Comparison of ENCODE assay signal across 8 cellular contexts in the genomic region with DNA sequence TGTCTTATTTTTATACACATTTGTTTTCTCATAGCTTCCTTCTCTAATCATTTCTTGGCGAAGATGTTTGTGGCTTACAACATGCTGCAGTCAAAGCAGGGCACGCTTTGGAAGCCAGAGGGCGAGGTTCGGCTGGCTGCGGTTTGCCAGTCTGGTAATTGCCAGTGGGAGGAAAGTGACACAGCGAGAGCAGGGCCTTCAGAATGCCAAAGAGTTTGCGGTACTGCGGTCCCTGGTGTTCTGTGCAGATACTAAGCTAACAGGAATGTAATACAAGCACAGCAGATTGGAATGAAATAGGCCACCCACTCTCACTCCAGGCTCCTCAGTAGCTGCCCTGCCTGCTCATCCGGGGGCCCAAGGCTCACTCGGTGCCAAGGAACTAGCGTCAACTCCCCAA. TPM values are rescaled to one million over a fixed set of nuclear protein-coding genes. Genes with fewer than 3 reads are reported as not detected.
DNase-seq lines count a peak whose midpoint lies in the region; ATAC-seq and TF ChIP-seq lines count a peak whose summit lies in the region.

No MANE protein-coding gene starts in this region.

- no peaks in the 10 kb centered on the region for H3K9me3 Mint-ChIP-seq in osteocyte (ENCODE audit: unreplicated experiment)

- H3K27me3 Mint-ChIP-seq in osteocyte (ENCODE audit: unreplicated experiment) (no peaks in the 10 kb centered on the region), T-helper 17 cell (peaks cover 19% of the 10 kb centered on the region)

- in situ Hi-C loops in G401 (cut with HindIII; ENCODE audit: low sequenced_read_pairs): no loop called here

- H3K9me3 ChIP-seq in T-helper 17 cell (ENCODE audit: control insufficient read depth, low read length, poor library complexity, severe bottlenecking): no peaks in the 10 kb centered on the region

- peaks cover 2% of the 10 kb centered on the region for H3K4me1 Mint-ChIP-seq in osteocyte (ENCODE audit: unreplicated experiment)
- peaks cover 5% of the 10 kb centered on the region for H3K4me1 Mint-ChIP-seq in T-helper 17 cell

- DNase-seq in G401 (ENCODE audit: low spot score) (peak; percentile 19), RPMI8226 (peak; percentile 62), fibroblast of peridontal ligament (ENCODE audit: extremely low read depth) (peak; percentile 99), osteocyte (ENCODE audit: extremely low spot score, unreplicated experiment) (no peak), T-helper 17 cell (no peak), T-helper 9 cell (no peak), iPS-NIHi7 (ENCODE audit: extremely low spot score) (no peak)
- no peak for DNase-seq in stimulated activated CD4-positive, alpha-beta T cell treated with anti-CD3 and anti-CD28 coated beads, Interleukin-2, amount 100 ng/mL, for 24 hours

- no peak for TF ChIP-seq CTCF in osteocyte (IDR thresholded peaks at IDR 0.05)

- no peaks in the 10 kb centered on the region for H3K36me3 Mint-ChIP-seq in osteocyte (ENCODE audit: unreplicated experiment)
- H3K36me3 Mint-ChIP-seq in T-helper 17 cell (ENCODE audit: low read depth): no peaks in the 10 kb centered on the region

- peak overlapping the region; percentile 6 for H3K27ac Mint-ChIP-seq in osteocyte (ENCODE audit: unreplicated experiment)
- H3K27ac Mint-ChIP-seq in T-helper 17 cell: no peak overlapping the region

- no peak overlapping the region for H3K4me3 Mint-ChIP-seq in osteocyte (ENCODE audit: unreplicated experiment)
- H3K4me3 Mint-ChIP-seq in T-helper 17 cell: no peak overlapping the region

- ATAC-seq in T-helper 17 cell: no peak

RNA-seq across cellular contexts. Expression of gene TGM3, which starts 58.7 kb away (rescaled TPM):
- total RNA-seq in G401 (2014; rRNA removed; shearing (Covaris generic)): not detected in 2 replicates
- total RNA-seq in osteocyte (not detected in 2 replicates), T-helper 17 cell (not detected)

Comparison
In these comparisons a context has a peak if more than half of its experiments do, and no peak if none do; other contexts are left out.
1. DNase-seq: peak in G401 (single experiment), RPMI8226 (single experiment) and fibroblast of peridontal ligament (single experiment); none in osteocyte (single experiment), T-helper 17 cell (0 of 3), T-helper 9 cell (single experiment), stimulated activated CD4-positive, alpha-beta T cell treated with anti-CD3 and anti-CD28 coated beads, Interleukin-2, amount 100 ng/mL, for 24 hours (0 of 2) and iPS-NIHi7 (single experiment).